In the genomic region with DNA sequence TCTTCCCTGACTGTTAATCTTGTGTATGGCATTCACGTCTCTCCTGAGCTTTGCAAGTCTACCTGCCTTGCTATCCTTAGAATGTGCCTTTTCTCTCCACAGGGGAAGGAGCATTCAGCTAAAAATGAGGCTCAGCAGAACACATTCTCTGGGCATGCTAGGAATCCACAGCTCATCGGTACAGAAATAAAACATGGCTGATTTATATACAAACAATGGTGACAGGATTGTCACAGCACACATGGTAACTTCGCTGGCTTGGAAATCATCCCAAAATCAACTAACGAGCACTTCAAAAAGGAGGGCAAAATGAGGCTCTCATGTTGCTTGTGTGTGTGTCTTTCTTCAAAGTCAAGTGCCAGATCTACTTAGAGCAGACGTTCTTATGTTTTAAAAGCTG, we compare ENCODE assay signal across 15 cellular contexts.
"Had no signal": no experiment of that assay in that cellular context is flagged by ENCODE, and none has a peak within 500 bp of the region (broad histone marks: within the 10 kb centered on the region; RNA-seq: fewer than 3 reads in every experiment).

No MANE protein-coding gene starts in this region.

- DNase-seq: activated CD4-positive, alpha-beta memory T cell treated with anti-CD3 and anti-CD28 coated beads, Interleukin-2, amount 10 ng/mL, durations not matched to agents 7 days and 5 days; activated CD4-positive, alpha-beta T cell treated with anti-CD3 and anti-CD28 coated beads for 36 hours; activated gamma-delta T cell; activated T-cell treated with anti-CD3 and anti-CD28 coated beads, Interleukin-2, amount 50 U/mL, for 48 hours; amygdala; endodermal cell; erythroblast; hypothalamus; kidney glomerular epithelial cell; lower lobe of right lung; pancreas; stimulated activated CD4-positive, alpha-beta T cell treated with anti-CD3 and anti-CD28 coated beads, Interleukin-15, amount 100 ng/mL, for 24 hours; stimulated activated CD4-positive, alpha-beta T cell treated with anti-CD3 and anti-CD28 coated beads, Interleukin-4, amount 100 ng/mL, for 4 hours; stimulated activated naive CD8-positive, alpha-beta T cell treated with anti-CD3 and anti-CD28 coated beads, Interleukin-15, amount 100 ng/mL, for 72 hours; testis had no signal

- ATAC-seq: activated CD4-positive, alpha-beta T cell treated with anti-CD3 and anti-CD28 coated beads for 36 hours; lower lobe of right lung; pancreas; stimulated activated naive CD8-positive, alpha-beta T cell treated with anti-CD3 and anti-CD28 coated beads, Interleukin-15, amount 100 ng/mL, for 72 hours had no signal
